Comparison of ENCODE assay signal across 10 cellular contexts in the genomic region with DNA sequence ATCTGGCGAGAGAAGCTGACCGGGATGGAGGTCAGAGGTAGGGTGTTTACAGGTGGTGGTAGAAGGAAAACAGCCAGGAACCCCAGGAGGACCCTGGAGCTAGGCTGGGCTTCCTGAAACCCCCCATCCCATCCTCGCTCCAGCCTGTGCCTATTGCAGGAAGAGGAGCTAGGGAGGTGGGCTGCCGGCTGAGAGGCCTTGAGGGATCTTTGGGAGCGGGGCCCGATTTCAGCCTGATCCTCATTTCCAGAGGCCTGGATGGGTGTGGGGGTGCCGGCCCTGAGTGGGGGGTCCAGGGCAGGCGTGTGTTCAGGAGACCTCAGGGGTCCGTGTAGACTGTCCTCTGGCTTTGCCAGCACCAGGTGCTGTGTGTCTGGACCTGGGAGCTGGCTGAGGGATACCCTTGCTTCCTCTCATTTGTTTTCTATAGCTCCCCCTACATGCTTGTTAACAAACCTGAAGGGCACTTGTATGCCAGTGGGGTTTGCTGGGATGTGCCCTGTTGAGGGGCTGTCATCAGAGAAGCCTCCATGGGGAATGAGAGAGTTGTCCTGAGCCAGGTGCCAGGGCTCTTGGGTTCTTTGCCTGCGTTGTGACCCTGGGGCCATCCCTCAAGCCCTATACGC. TPM values are rescaled to one million over a fixed set of nuclear protein-coding genes. Genes with fewer than 3 reads are reported as not detected.
A peak's percentile ranks its signal among the peaks of the same experiment; 100 is the strongest.
DNase-seq lines count a peak whose midpoint lies in the region; ATAC-seq, FAIRE-seq and TF ChIP-seq lines count a peak whose summit lies in the region.
"Had no signal": no experiment of that assay in that cellular context is flagged by ENCODE, and none has a peak within 500 bp of the region (broad histone marks: within the 10 kb centered on the region; RNA-seq: fewer than 3 reads in every experiment).

No MANE protein-coding gene starts in this region.

- DNase-seq in stimulated activated naive CD8-positive, alpha-beta T cell treated with anti-CD3 and anti-CD28 coated beads, Interleukin-15, Interleukin-2, amounts not matched to agents 100 U/mL and 50 U/mL, for 24 hours = no peak
- DNase-seq in activated CD4-positive, alpha-beta memory T cell treated with anti-CD3 and anti-CD28 coated beads for 36 hours = no peak
- DNase-seq in keratinocyte (ENCODE audit: low read depth, low spot score) = no peak
- DNase-seq in activated effector memory CD4-positive, alpha-beta T cell treated with Interleukin-2 at 50 U/mL for 16 hours = no peak
- DNase-seq in Peyer's patch = no peak
- DNase-seq in H4 (ENCODE audit: low spot score) = no peak
- no peak for DNase-seq in PC-9
- DNase-seq: foreskin fibroblast, occipital lobe had no signal

- intact Hi-C loops in activated CD4-positive, alpha-beta memory T cell treated with anti-CD3 and anti-CD28 coated beads for 36 hours (cut with micrococcal nuclease) = no loop called here
- intact Hi-C loops in PC-9 (cut with micrococcal nuclease; ENCODE audit: unreplicated experiment) = no loop called here

- H3K9me1 ChIP-seq in keratinocyte (ENCODE audit: control insufficient read depth, extremely low read depth, insufficient read depth, low read length) = no peaks in the 10 kb centered on the region

- H3K9me3 Mint-ChIP-seq in stimulated activated naive CD8-positive, alpha-beta T cell treated with anti-CD3 and anti-CD28 coated beads, Interleukin-15, Interleukin-2, amounts not matched to agents 100 ng/mL and 50 ng/mL, for 24 hours = no peaks in the 10 kb centered on the region
- no peaks in the 10 kb centered on the region for H3K9me3 Mint-ChIP-seq in activated CD4-positive, alpha-beta memory T cell treated with anti-CD3 and anti-CD28 coated beads for 36 hours

- TF ChIP-seq CTCF in keratinocyte (optimal IDR thresholded peaks at IDR 0.05 in 1 of 3, IDR thresholded peaks at IDR 0.05 in 1 of 3, conservative IDR thresholded peaks at IDR 0.05 in 1 of 3; ENCODE audit: extremely low read depth in 1 of 3, insufficient read depth in 2 of 3, low read length in 3 of 3) (no peak), Peyer's patch (IDR thresholded peaks at IDR 0.05) (no peak), PC-9 (conservative IDR thresholded peaks at IDR 0.05) (no peak)

- no peak for TF ChIP-seq POLR2A in Peyer's patch (IDR thresholded peaks at IDR 0.05)

- peak overlapping the region; percentile 60 for H3K4me2 ChIP-seq in keratinocyte (ENCODE audit: control insufficient read depth, extremely low read depth, insufficient read depth, low read depth, low read length)
- H3K4me2 ChIP-seq in PC-9 = no peak overlapping the region

- no peak overlapping the region for H3K9ac ChIP-seq in keratinocyte (ENCODE audit: control insufficient read depth, extremely low read depth, insufficient read depth, low read length)

- H3K36me3 Mint-ChIP-seq in stimulated activated naive CD8-positive, alpha-beta T cell treated with anti-CD3 and anti-CD28 coated beads, Interleukin-15, Interleukin-2, amounts not matched to agents 100 ng/mL and 50 ng/mL, for 24 hours (ENCODE audit: low read depth) = no peaks in the 10 kb centered on the region
- H3K36me3 Mint-ChIP-seq in activated CD4-positive, alpha-beta memory T cell treated with anti-CD3 and anti-CD28 coated beads for 36 hours = no peaks in the 10 kb centered on the region

- no peak overlapping the region for H3K27ac ChIP-seq in keratinocyte (ENCODE audit: control insufficient read depth, insufficient read depth, low read length)
- H3K27ac ChIP-seq in Peyer's patch = no peak overlapping the region
- no peak overlapping the region for H3K27ac ChIP-seq in PC-9

- peak overlapping the region; percentile 22 for H3K4me3 Mint-ChIP-seq in stimulated activated naive CD8-positive, alpha-beta T cell treated with anti-CD3 and anti-CD28 coated beads, Interleukin-15, Interleukin-2, amounts not matched to agents 100 ng/mL and 50 ng/mL, for 24 hours
- peak overlapping the region; percentile 64 for H3K4me3 Mint-ChIP-seq in activated CD4-positive, alpha-beta memory T cell treated with anti-CD3 and anti-CD28 coated beads for 36 hours

- BruUV-seq in PC-9 (replicated peaks; lab: Mats Ljungman, UMichigan) = no TSS peak

- ATAC-seq in stimulated activated naive CD8-positive, alpha-beta T cell treated with anti-CD3 and anti-CD28 coated beads, Interleukin-15, Interleukin-2, amounts not matched to agents 100 U/mL and 50 U/mL, for 24 hours = no peak

- H3K79me2 ChIP-seq in keratinocyte (ENCODE audit: control insufficient read depth, insufficient read depth, low read length) (no peaks in the 10 kb centered on the region), PC-9 (ENCODE audit: low read depth) (no peaks in the 10 kb centered on the region)

- no peaks in the 10 kb centered on the region for H3K9me3 ChIP-seq in keratinocyte (ENCODE audit: control insufficient read depth, low read depth, low read length)
- no peaks in the 10 kb centered on the region for H3K9me3 ChIP-seq in Peyer's patch
- H3K9me3 ChIP-seq in PC-9 (ENCODE audit: insufficient read depth, low read depth) = no peaks in the 10 kb centered on the region

- H3K27ac Mint-ChIP-seq in stimulated activated naive CD8-positive, alpha-beta T cell treated with anti-CD3 and anti-CD28 coated beads, Interleukin-15, Interleukin-2, amounts not matched to agents 100 ng/mL and 50 ng/mL, for 24 hours = no peak overlapping the region
- H3K27ac Mint-ChIP-seq in activated CD4-positive, alpha-beta memory T cell treated with anti-CD3 and anti-CD28 coated beads for 36 hours = no peak overlapping the region

- no peak for FAIRE-seq in keratinocyte (lab: Jason Lieb, UNC)

- H3K4me1 Mint-ChIP-seq in stimulated activated naive CD8-positive, alpha-beta T cell treated with anti-CD3 and anti-CD28 coated beads, Interleukin-15, Interleukin-2, amounts not matched to agents 100 ng/mL and 50 ng/mL, for 24 hours (ENCODE audit: low read depth) = peaks cover 4% of the 10 kb centered on the region
- H3K4me1 Mint-ChIP-seq in activated CD4-positive, alpha-beta memory T cell treated with anti-CD3 and anti-CD28 coated beads for 36 hours (ENCODE audit: low read depth) = peaks cover 4% of the 10 kb centered on the region

- POLR2A ChIA-PET in activated CD4-positive, alpha-beta memory T cell treated with anti-CD3 and anti-CD28 coated beads for 36 hours (lab: Charles Lee) = no interaction called here
- POLR2A ChIA-PET in PC-9 (lab: Charles Lee; ENCODE audit: unreplicated experiment) = no interaction called here

- H3K27me3 ChIP-seq in keratinocyte (ENCODE audit: control insufficient read depth, extremely low read depth, insufficient read depth, low read length) = peaks cover 39% of the 10 kb centered on the region
- peaks cover 0 to 10% of the 10 kb centered on the region in 2 donors for H3K27me3 ChIP-seq in Peyer's patch
- H3K27me3 ChIP-seq in PC-9 (ENCODE audit: insufficient read depth, low read depth) = peaks cover 65% of the 10 kb centered on the region

- no peaks in the 10 kb centered on the region for H3K9me2 ChIP-seq in PC-9 (ENCODE audit: insufficient read depth)

- H2AFZ ChIP-seq in keratinocyte (ENCODE audit: control insufficient read depth, low read length) (peak overlapping the region; percentile 65), PC-9 (no peak overlapping the region)

- H3K4me3 ChIP-seq in keratinocyte (ENCODE audit: control insufficient read depth in 2 of 3, extremely low read depth in 1 of 3, insufficient read depth in 2 of 3, low read depth in 1 of 3, low read length in 3 of 3) (peak overlapping the region in 1 of 3 experiments; percentile 45), Peyer's patch (peak overlapping the region in 2 of 4 donors; percentile 40 to 44), PC-9 (no peak overlapping the region)

- H3K4me1 ChIP-seq in keratinocyte (ENCODE audit: control insufficient read depth, extremely low read depth, insufficient read depth, low read length) (peaks cover 3% of the 10 kb centered on the region), Peyer's patch (peaks cover 0 to 8% (median 0%) of the 10 kb centered on the region in 4 donors), PC-9 (replicated peaks; ENCODE audit: insufficient read depth) (no peaks in the 10 kb centered on the region)

- CTCF ChIA-PET in activated CD4-positive, alpha-beta memory T cell treated with anti-CD3 and anti-CD28 coated beads for 36 hours (lab: Charles Lee) = interaction anchor here (1.1 kb wide), 1 partner anchor 9 kb away, joined by 6 read pairs; no protein-coding TSS in a partner anchor
- CTCF ChIA-PET in PC-9 (lab: Charles Lee) = no interaction called here

- dilution Hi-C loops in keratinocyte (cut with MboI; ENCODE audit: extremely low pct_ligation_motif_present, low sequenced_read_pairs) = no loop called here

- peaks cover 48% of the 10 kb centered on the region for H3K27me3 Mint-ChIP-seq in stimulated activated naive CD8-positive, alpha-beta T cell treated with anti-CD3 and anti-CD28 coated beads, Interleukin-15, Interleukin-2, amounts not matched to agents 100 ng/mL and 50 ng/mL, for 24 hours
- peaks cover 39% of the 10 kb centered on the region for H3K27me3 Mint-ChIP-seq in activated CD4-positive, alpha-beta memory T cell treated with anti-CD3 and anti-CD28 coated beads for 36 hours

- H3F3A ChIP-seq in PC-9 (ENCODE audit: insufficient read depth, low read depth) = no peaks in the 10 kb centered on the region

- H3K36me3 ChIP-seq in keratinocyte (ENCODE audit: control insufficient read depth in 2 of 2, extremely low read depth in 1 of 2, insufficient read depth in 2 of 2, low read length in 2 of 2) (no peaks in the 10 kb centered on the region), Peyer's patch (no peaks in the 10 kb centered on the region), PC-9 (ENCODE audit: low read depth) (no peaks in the 10 kb centered on the region)

- H4K20me1 ChIP-seq in keratinocyte (ENCODE audit: control insufficient read depth, extremely low read depth, insufficient read depth, low read length) = no peaks in the 10 kb centered on the region
- no peaks in the 10 kb centered on the region for H4K20me1 ChIP-seq in PC-9 (ENCODE audit: insufficient read depth)

RNA-seq across cellular contexts. Expression of gene RAP1GAP2, which starts 18.9 kb away (rescaled TPM):
- total RNA-seq in activated CD4-positive, alpha-beta memory T cell treated with anti-CD3 and anti-CD28 coated beads for 36 hours = 1 to 10 TPM; 1.9 to 2.3 TPM
- polyA plus RNA-seq in keratinocyte = 11.0 to 15.9 TPM (median 13.6 TPM) in 3 replicates
- 5.2 TPM for polyA plus RNA-seq in keratinocyte (2011; ENCODE audit: low read depth)
- polyA plus RNA-seq in keratinocyte (2011; cell fraction: cytosol; rRNA removed) = 11.0 and 12.0 TPM in 2 replicates
- 36.6 and 40.7 TPM in 2 replicates for polyA plus RNA-seq in keratinocyte (2011; cell fraction: nucleus; rRNA removed)
- 13.0 and 15.2 TPM in 2 replicates for polyA plus RNA-seq in keratinocyte (2012; ENCODE audit: low replicate concordance)
- 14.5 to 38.0 TPM (median 18.8 TPM) in 3 replicates for polyA minus RNA-seq in keratinocyte
- polyA minus RNA-seq in keratinocyte (2011; cell fraction: cytosol; rRNA and poly(A)+ RNA removed) = 15.3 TPM
- 12.0 and 20.0 TPM in 2 replicates for polyA minus RNA-seq in keratinocyte (2011; cell fraction: nucleus; rRNA and poly(A)+ RNA removed)
- 10 to 100 TPM; 30.6 to 60.2 (median 41.9) TPM for total RNA-seq in Peyer's patch
- total RNA-seq in H4 (2014; rRNA removed; shearing (Covaris generic)) = 2.0 and 2.4 TPM in 2 replicates
- 10.1 and 13.0 TPM in 2 replicates for total RNA-seq in PC-9 (2021)

RNA-seq across cellular contexts. Expression of gene CCDC92B, which starts 27.9 kb away (rescaled TPM):
- under 1 TPM in 1 of 2 experiments, not detected in 1; 0.10 TPM for total RNA-seq in activated CD4-positive, alpha-beta memory T cell treated with anti-CD3 and anti-CD28 coated beads for 36 hours
- polyA plus RNA-seq in keratinocyte = 0.01 TPM in 1 of 3 replicates, not detected in the others
- polyA plus RNA-seq in keratinocyte (2011; ENCODE audit: low read depth) = not detected
- not detected in 2 replicates for polyA plus RNA-seq in keratinocyte (2011; cell fraction: cytosol; rRNA removed)
- polyA plus RNA-seq in keratinocyte (2011; cell fraction: nucleus; rRNA removed) = 0.06 TPM in 1 of 2 replicates, not detected in the other
- not detected in 2 replicates for polyA plus RNA-seq in keratinocyte (2012; ENCODE audit: low replicate concordance)
- polyA minus RNA-seq in keratinocyte = not detected in 3 replicates
- not detected for polyA minus RNA-seq in keratinocyte (2011; cell fraction: cytosol; rRNA and poly(A)+ RNA removed)
- polyA minus RNA-seq in keratinocyte (2011; cell fraction: nucleus; rRNA and poly(A)+ RNA removed) = not detected in 2 replicates
- 1 to 10 TPM in 2 of 4 donors, not detected in 2; 1.5 to 1.6 TPM for total RNA-seq in Peyer's patch
- not detected in 2 replicates for total RNA-seq in H4 (2014; rRNA removed; shearing (Covaris generic))
- total RNA-seq in PC-9 (2021) = 1.9 and 3.0 TPM in 2 replicates
